Comparison of ENCODE assay signal across 8 cellular contexts in genomic region chr17:40219073-40219860, GRCh38. TPM values are rescaled to one million over a fixed set of nuclear protein-coding genes. Genes with fewer than 3 reads are reported as not detected.
A peak's percentile ranks its signal among the peaks of the same experiment; 100 is the strongest.
DNase-seq lines count a peak whose midpoint lies in the region; ATAC-seq and TF ChIP-seq lines count a peak whose summit lies in the region.

A gene with protein sequence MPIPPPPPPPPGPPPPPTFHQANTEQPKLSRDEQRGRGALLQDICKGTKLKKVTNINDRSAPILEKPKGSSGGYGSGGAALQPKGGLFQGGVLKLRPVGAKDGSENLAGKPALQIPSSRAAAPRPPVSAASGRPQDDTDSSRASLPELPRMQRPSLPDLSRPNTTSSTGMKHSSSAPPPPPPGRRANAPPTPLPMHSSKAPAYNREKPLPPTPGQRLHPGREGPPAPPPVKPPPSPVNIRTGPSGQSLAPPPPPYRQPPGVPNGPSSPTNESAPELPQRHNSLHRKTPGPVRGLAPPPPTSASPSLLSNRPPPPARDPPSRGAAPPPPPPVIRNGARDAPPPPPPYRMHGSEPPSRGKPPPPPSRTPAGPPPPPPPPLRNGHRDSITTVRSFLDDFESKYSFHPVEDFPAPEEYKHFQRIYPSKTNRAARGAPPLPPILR (plus strand): TSS chr17:40219304. CDS start chr17:40256460, 37,156 bp downstream.

- TF ChIP-seq POLR2A in GM19099 (IDR thresholded peaks at IDR 0.05; ENCODE audit: extremely low read depth, insufficient read length, low read depth): peak; percentile 54

- peak within 1 kb of the TSS; percentile 87 to 89 for H3K9ac ChIP-seq in colonic mucosa (ENCODE audit: low read depth in 2 of 2, low read length in 2 of 2)

- TF ChIP-seq CTCF in colonic mucosa (IDR thresholded peaks at IDR 0.05): peak; percentile 66

- H3K36me3 ChIP-seq in colonic mucosa: no peaks in the 10 kb centered on the region

- ATAC-seq in HG03442 (IDR thresholded peaks at IDR 0.05; ENCODE audit: unreplicated experiment) (peak; percentile 92), left colon (peak; percentile 98)

- H3K27me3 ChIP-seq in colonic mucosa: no peaks in the 10 kb centered on the region

- intact Hi-C loops in colonic mucosa (cut with DNase I): no loop called here
- intact Hi-C loops in left colon (cut with DNase I, micrococcal nuclease): no loop called here

- H3K4me3 ChIP-seq in colonic mucosa: peak within 1 kb of the TSS; percentile 61

- DNase-seq in Ammon's horn (ENCODE audit: low spot score): peak; percentile 96
- DNase-seq in NCI-H524 treated with DMSO at 0.1 percent for 48 hours (lab: John Stamatoyannopoulos, UW): peak; percentile 91
- peak; percentile 95 to 96 for DNase-seq in activated CD4-positive, alpha-beta T cell treated with anti-CD3 and anti-CD28 coated beads for 4 hours
- peak; percentile 98 for DNase-seq in colonic mucosa
- peak; percentile 97 to 98 for DNase-seq in left colon
- peak; percentile 98 for DNase-seq in stimulated activated CD4-positive, alpha-beta T cell treated with anti-CD3 and anti-CD28 coated beads, Interleukin-1b, Interleukin-23, amount 100 ng/mL, for 48 hours

- H3K9me3 ChIP-seq in colonic mucosa: no peaks in the 10 kb centered on the region

- H3K27ac ChIP-seq in colonic mucosa: peak within 1 kb of the TSS; percentile 82

- peaks cover 6% of the 10 kb centered on the region for H3K4me1 ChIP-seq in colonic mucosa

RNA-seq across cellular contexts. Expression of the gene that starts here (rescaled TPM):
- 10 to 100 TPM; 34.5 to 42.0 TPM for total RNA-seq in colonic mucosa
- total RNA-seq in left colon: 10 to 100 TPM; 43.6 to 53.6 TPM

Comparison
In these comparisons a context has a peak if more than half of its experiments do, and no peak if none do; other contexts are left out.
1. Peak in every context shown above with its lines: DNase-seq, ATAC-seq, H3K4me3 ChIP-seq and H3K27ac ChIP-seq.